10 cellular contexts compared by ENCODE assay signal in genomic region chr1:148733585-148734310, GRCh38. TPM values are rescaled to one million over a fixed set of nuclear protein-coding genes. Genes with fewer than 3 reads are reported as not detected.
DNase-seq lines count a peak whose midpoint lies in the region; ATAC-seq and TF ChIP-seq lines count a peak whose summit lies in the region.
"Not testable (repeated sequence)": the region's sequence is repeated elsewhere in the genome, so short reads cannot be mapped to it uniquely, and the experiment has no call there.
"Had no signal": no experiment of that assay in that cellular context is flagged by ENCODE, and none has a peak within 500 bp of the region (broad histone marks: within the 10 kb centered on the region; RNA-seq: fewer than 3 reads in every experiment).

No MANE protein-coding gene starts in this region.

- POLR2A ChIA-PET in activated CD8-positive, alpha-beta T cell treated with anti-CD3 and anti-CD28 coated beads, Interleukin-2, amount 10 ng/mL, durations not matched to agents 7 days and 5 days (lab: Charles Lee) = not testable (repeated sequence)

- TF ChIP-seq CTCF in natural killer cell (IDR thresholded peaks at IDR 0.05) = not testable (repeated sequence)

- H3K4me1 Mint-ChIP-seq in activated CD8-positive, alpha-beta T cell treated with anti-CD3 and anti-CD28 coated beads, Interleukin-2, amount 10 ng/mL, durations not matched to agents 7 days and 5 days (ENCODE audit: low read depth); natural killer cell: not testable (repeated sequence)

- H3K27ac Mint-ChIP-seq in activated CD8-positive, alpha-beta T cell treated with anti-CD3 and anti-CD28 coated beads, Interleukin-2, amount 10 ng/mL, durations not matched to agents 7 days and 5 days; natural killer cell: not testable (repeated sequence)

- H3K36me3 Mint-ChIP-seq in activated CD8-positive, alpha-beta T cell treated with anti-CD3 and anti-CD28 coated beads, Interleukin-2, amount 10 ng/mL, durations not matched to agents 7 days and 5 days (ENCODE audit: low read depth); natural killer cell: not testable (repeated sequence)

- not testable (repeated sequence) for H3K9me3 Mint-ChIP-seq in activated CD8-positive, alpha-beta T cell treated with anti-CD3 and anti-CD28 coated beads, Interleukin-2, amount 10 ng/mL, durations not matched to agents 7 days and 5 days (ENCODE audit: insufficient read depth); natural killer cell

- H3K4me3 Mint-ChIP-seq in activated CD8-positive, alpha-beta T cell treated with anti-CD3 and anti-CD28 coated beads, Interleukin-2, amount 10 ng/mL, durations not matched to agents 7 days and 5 days; natural killer cell: not testable (repeated sequence)

- CTCF ChIA-PET in activated CD8-positive, alpha-beta T cell treated with anti-CD3 and anti-CD28 coated beads, Interleukin-2, amount 10 ng/mL, durations not matched to agents 7 days and 5 days (lab: Charles Lee) = not testable (repeated sequence)

- intact Hi-C loops in natural killer cell (cut with micrococcal nuclease) = not testable (repeated sequence)

- ATAC-seq in GM18498 (IDR thresholded peaks at IDR 0.05; ENCODE audit: unreplicated experiment) = peak; percentile 73
- ATAC-seq in GM19025 (IDR thresholded peaks at IDR 0.05; ENCODE audit: low read depth, unreplicated experiment) = peak; percentile 61
- ATAC-seq in GM21381 (IDR thresholded peaks at IDR 0.05; ENCODE audit: unreplicated experiment) = peak; percentile 78
- peak; percentile 70 for ATAC-seq in HG02610 (IDR thresholded peaks at IDR 0.05; ENCODE audit: unreplicated experiment)
- peak; percentile 74 for ATAC-seq in HG03045 (IDR thresholded peaks at IDR 0.05; ENCODE audit: unreplicated experiment)
- ATAC-seq in HG03432 (IDR thresholded peaks at IDR 0.05; ENCODE audit: unreplicated experiment) = peak; percentile 79
- peak; percentile 83 for ATAC-seq in activated CD8-positive, alpha-beta T cell treated with anti-CD3 and anti-CD28 coated beads, Interleukin-2, amount 10 ng/mL, durations not matched to agents 7 days and 5 days
- peak; percentile 36 to 66 (median 55) for ATAC-seq in natural killer cell

- DNase-seq in activated CD8-positive, alpha-beta T cell treated with anti-CD3 and anti-CD28 coated beads, Interleukin-2, amount 10 ng/mL, durations not matched to agents 7 days and 5 days; natural killer cell: not testable (repeated sequence)

- H3K27me3 Mint-ChIP-seq in activated CD8-positive, alpha-beta T cell treated with anti-CD3 and anti-CD28 coated beads, Interleukin-2, amount 10 ng/mL, durations not matched to agents 7 days and 5 days (ENCODE audit: low read depth); natural killer cell (ENCODE audit: low read depth in 2 of 2): not testable (repeated sequence)

RNA-seq across cellular contexts. Expression of gene NUDT4B, which starts 14.8 kb away (rescaled TPM):
- total RNA-seq in activated CD8-positive, alpha-beta T cell treated with anti-CD3 and anti-CD28 coated beads, Interleukin-2, amount 10 ng/mL, durations not matched to agents 7 days and 5 days = not detected
- total RNA-seq in natural killer cell = 1 to 10 TPM in 2 of 3 donors, not detected in 1; 1.6 to 3.9 TPM
- total RNA-seq: kidney, MCF 10A had no signal
